In genomic region chr1:197144570-197145325, GRCh38 we compare ENCODE assay signal across 8 cellular contexts. TPM values are rescaled to one million over a fixed set of nuclear protein-coding genes. Genes with fewer than 3 reads are reported as not detected.
DNase-seq lines count a peak whose midpoint lies in the region; ATAC-seq and TF ChIP-seq lines count a peak whose summit lies in the region.

No MANE protein-coding gene starts in this region.

- no peak for TF ChIP-seq CTCF in CD14-positive monocyte (IDR thresholded peaks at IDR 0.05)
- TF ChIP-seq CTCF in kidney epithelial cell (IDR thresholded peaks at IDR 0.05; ENCODE audit: insufficient read depth, low read length, poor library complexity, severe bottlenecking): no peak
- TF ChIP-seq CTCF in spleen (IDR thresholded peaks at IDR 0.05 in 8 of 11, conservative IDR thresholded peaks at IDR 0.05 in 3 of 11): no peak

- WGBS in spleen, 5 donors: 52 to 56% (median 55%) methylated on average over 5 of the region's 5 CpGs

- no peaks in the 10 kb centered on the region for H3K27me3 ChIP-seq in kidney epithelial cell (ENCODE audit: control insufficient read depth, insufficient read depth, low read length)
- peaks cover 0 to 19% (median 3%) of the 10 kb centered on the region in 7 donors for H3K27me3 ChIP-seq in spleen (replicated peaks in 1 of 7)

- no peaks in the 10 kb centered on the region for H3K9me3 ChIP-seq in spleen

- H3K4me3 Mint-ChIP-seq in CD14-positive monocyte: peak overlapping the region; percentile 66 to 76

- no peaks in the 10 kb centered on the region for H3K27me3 Mint-ChIP-seq in CD14-positive monocyte (ENCODE audit: low read depth in 3 of 3)

- H3K27ac Mint-ChIP-seq in CD14-positive monocyte: peak overlapping the region in 2 of 7 donors; percentile 6 to 8

- peaks cover 42% of the 10 kb centered on the region for H3K4me1 Mint-ChIP-seq in CD14-positive monocyte

- no peaks in the 10 kb centered on the region for H3K36me3 ChIP-seq in kidney epithelial cell (ENCODE audit: control insufficient read depth, insufficient read depth, low read length)
- no peaks in the 10 kb centered on the region for H3K36me3 ChIP-seq in spleen

- peaks cover 4 to 42% (median 19%) of the 10 kb centered on the region in 6 donors for H3K4me1 ChIP-seq in spleen

- peaks cover 0 to 2% (median 0%) of the 10 kb centered on the region in 7 donors for H3K9me3 Mint-ChIP-seq in CD14-positive monocyte

- H3K36me3 Mint-ChIP-seq in CD14-positive monocyte: no peaks in the 10 kb centered on the region

- DNase-seq in CD14-positive monocyte (ENCODE audit: low spot score): no peak
- peak; percentile 21 for DNase-seq in HT-29 (ENCODE audit: low spot score)
- peak; percentile 3 to 18 for DNase-seq in activated CD4-positive, alpha-beta T cell treated with anti-CD3 and anti-CD28 coated beads, Interleukin-2, amount 50 U/mL, for 48 hours
- DNase-seq in kidney epithelial cell (ENCODE audit: low read depth): no peak
- DNase-seq in spleen: no peak
- no peak for DNase-seq in NCI-H2227 (lab: John Stamatoyannopoulos, UW; ENCODE audit: unreplicated experiment)

- intact Hi-C loops in CD14-positive monocyte (cut with micrococcal nuclease) (no loop called here), spleen (cut with DNase I; ENCODE audit: low total_unique reads) (no loop called here)

- ATAC-seq in HG03159 (IDR thresholded peaks at IDR 0.05; ENCODE audit: unreplicated experiment) (no peak), GM18498 (IDR thresholded peaks at IDR 0.05; ENCODE audit: unreplicated experiment) (no peak)

- H3K4me3 ChIP-seq in kidney epithelial cell (ENCODE audit: low read depth, low read length) (peak overlapping the region; percentile 78), spleen (peak overlapping the region in 3 of 8 donors; percentile 82 to 93 (median 89))

- TF ChIP-seq POLR2A in spleen (IDR thresholded peaks at IDR 0.05): no peak

- H3K27ac ChIP-seq in spleen: no peak overlapping the region

RNA-seq across cellular contexts. Expression of gene ASPM, which starts 1.7 kb away (rescaled TPM):
- polyA plus RNA-seq in CD14-positive monocyte (under 1 TPM; 0.05 to 0.08 TPM), spleen (1 to 10 TPM in 1 of 3 donors, under 1 TPM in 2; 0.70 to 3.1 (median 0.77) TPM)
- total RNA-seq in HT-29 (2014; rRNA removed; shearing (Covaris generic)): 23.0 and 23.5 TPM in 2 replicates
- total RNA-seq in kidney epithelial cell (3.7 and 4.5 TPM in 2 replicates), spleen (10 to 100 TPM in 1 of 7 donors, 1 to 10 TPM in 6; 1.4 to 13.3 (median 4.9) TPM)

RNA-seq across cellular contexts. Expression of gene ZBTB41, which starts 56.3 kb away (rescaled TPM):
- polyA plus RNA-seq in CD14-positive monocyte: 1 to 10 TPM in 1 of 2 donors, under 1 TPM in 1; 0.95 to 1.3 TPM
- 1.6 and 1.7 TPM in 2 replicates for total RNA-seq in HT-29 (2014; rRNA removed; shearing (Covaris generic))
- total RNA-seq in kidney epithelial cell: 11.7 and 13.5 TPM in 2 replicates
- total RNA-seq in spleen: 10 to 100 TPM; 11.2 to 14.0 (median 12.3) TPM
- 1 to 10 TPM; 2.0 to 3.2 (median 2.4) TPM for polyA plus RNA-seq in spleen

Comparison
In these comparisons a context has a peak if more than half of its experiments do, and no peak if none do; other contexts are left out.
1. DNase-seq: peak in HT-29 (single experiment) and activated CD4-positive, alpha-beta T cell treated with anti-CD3 and anti-CD28 coated beads, Interleukin-2, amount 50 U/mL, for 48 hours (2 of 2); none in CD14-positive monocyte (single experiment), kidney epithelial cell (single experiment), spleen (single experiment) and NCI-H2227 (single experiment).